ENCODE assay signal across 8 cellular contexts in the genomic region with DNA sequence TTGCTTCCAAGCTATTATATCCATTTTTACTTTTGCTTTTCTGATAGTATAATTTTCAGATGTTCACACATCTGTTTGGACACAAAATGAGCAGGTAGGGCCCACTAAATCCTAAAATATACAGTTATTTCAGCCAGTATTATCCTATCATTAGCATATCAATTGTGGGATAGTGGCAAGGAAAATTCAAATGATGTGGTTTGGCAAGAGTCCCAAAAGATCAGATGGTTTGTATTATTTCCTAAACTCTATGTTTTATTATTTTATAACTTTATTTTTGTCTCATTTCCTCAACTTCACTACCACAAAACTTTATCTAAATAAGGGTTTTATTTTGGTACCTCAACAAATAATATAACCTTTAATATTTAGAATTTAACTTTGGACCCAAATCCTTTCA.
"Had no signal": no experiment of that assay in that cellular context is flagged by ENCODE, and none has a peak within 500 bp of the region (broad histone marks: within the 10 kb centered on the region; RNA-seq: fewer than 3 reads in every experiment).

No MANE protein-coding gene starts in this region.

- H3K4me3 Mint-ChIP-seq: GM23338, H9 had no signal

- FAIRE-seq: H1, H54, HTR-8/SVneo, K562 had no signal

- DNase-seq: H9, HCEC 1CT, IMR-90 had no signal

- H3K9me3 Mint-ChIP-seq: GM23338, H9 had no signal

- H3K27ac Mint-ChIP-seq: GM23338, H9 had no signal

- H3K4me1 Mint-ChIP-seq: GM23338, H9 had no signal

- H3K4me3 ChIP-seq: GM23338, K562 had no signal
